ENCODE assay signal across 1 cellular context in genomic region chr16:77594798-77595625, GRCh38.
TF ChIP-seq lines count a peak whose summit lies in the region.

No MANE protein-coding gene starts in this region.

TF ChIP-seq in HEK293, 187 proteins besides CTCF, POLR2A, EP300 and RAD21 (continued from another document):
- no peak for TF ChIP-seq ZNF362 (tag by site-specific recombination; IDR thresholded peaks at IDR 0.05)
- TF ChIP-seq ZNF513 (tag by site-specific recombination; IDR thresholded peaks at IDR 0.05) = no peak
- TF ChIP-seq ZNF510 (tag by site-specific recombination; IDR thresholded peaks at IDR 0.05; ENCODE audit: insufficient replicate concordance) = no peak
- no peak for TF ChIP-seq ZNF366 (tag by site-specific recombination; conservative IDR thresholded peaks at IDR 0.05)
- TF ChIP-seq ZBTB44 (tag by site-specific recombination; IDR thresholded peaks at IDR 0.05) = peak; percentile 14; the same call in 1 of the 2 replicates
- TF ChIP-seq ZIC2 (tag by site-specific recombination; IDR thresholded peaks at IDR 0.05) = peak; percentile 69
- TF ChIP-seq ZNF391 (tag by site-specific recombination; IDR thresholded peaks at IDR 0.05; ENCODE audit: borderline replicate concordance, low read depth) = no peak
- TF ChIP-seq ZNF677 (tag by site-specific recombination; IDR thresholded peaks at IDR 0.05) = no peak
- no peak for TF ChIP-seq ZNF202 (tag by site-specific recombination; IDR thresholded peaks at IDR 0.05; ENCODE audit: borderline replicate concordance)
- TF ChIP-seq, protein P1, sequence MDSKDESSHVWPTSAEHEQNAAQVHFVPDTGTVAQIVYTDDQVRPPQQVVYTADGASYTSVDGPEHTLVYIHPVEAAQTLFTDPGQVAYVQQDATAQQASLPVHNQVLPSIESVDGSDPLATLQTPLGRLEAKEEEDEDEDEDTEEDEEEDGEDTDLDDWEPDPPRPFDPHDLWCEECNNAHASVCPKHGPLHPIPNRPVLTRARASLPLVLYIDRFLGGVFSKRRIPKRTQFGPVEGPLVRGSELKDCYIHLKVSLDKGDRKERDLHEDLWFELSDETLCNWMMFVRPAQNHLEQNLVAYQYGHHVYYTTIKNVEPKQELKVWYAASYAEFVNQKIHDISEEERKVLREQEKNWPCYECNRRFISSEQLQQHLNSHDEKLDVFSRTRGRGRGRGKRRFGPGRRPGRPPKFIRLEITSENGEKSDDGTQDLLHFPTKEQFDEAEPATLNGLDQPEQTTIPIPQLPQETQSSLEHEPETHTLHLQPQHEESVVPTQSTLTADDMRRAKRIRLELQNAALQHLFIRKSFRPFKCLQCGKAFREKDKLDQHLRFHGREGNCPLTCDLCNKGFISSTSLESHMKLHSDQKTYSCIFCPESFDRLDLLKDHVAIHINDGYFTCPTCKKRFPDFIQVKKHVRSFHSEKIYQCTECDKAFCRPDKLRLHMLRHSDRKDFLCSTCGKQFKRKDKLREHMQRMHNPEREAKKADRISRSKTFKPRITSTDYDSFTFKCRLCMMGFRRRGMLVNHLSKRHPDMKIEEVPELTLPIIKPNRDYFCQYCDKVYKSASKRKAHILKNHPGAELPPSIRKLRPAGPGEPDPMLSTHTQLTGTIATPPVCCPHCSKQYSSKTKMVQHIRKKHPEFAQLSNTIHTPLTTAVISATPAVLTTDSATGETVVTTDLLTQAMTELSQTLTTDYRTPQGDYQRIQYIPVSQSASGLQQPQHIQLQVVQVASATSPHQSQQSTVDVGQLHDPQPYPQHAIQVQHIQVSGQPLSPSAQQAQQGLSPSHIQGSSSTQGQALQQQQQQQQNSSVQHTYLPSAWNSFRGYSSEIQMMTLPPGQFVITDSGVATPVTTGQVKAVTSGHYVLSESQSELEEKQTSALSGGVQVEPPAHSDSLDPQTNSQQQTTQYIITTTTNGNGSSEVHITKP (tag by site-specific recombination; IDR thresholded peaks at IDR 0.05) = no peak
- TF ChIP-seq ZBTB1 (tag by site-specific recombination; IDR thresholded peaks at IDR 0.05) = peak; percentile 4; the same call in 1 of the 2 replicates
- TF ChIP-seq HOXD13 (CRISPR knock-in tag; IDR thresholded peaks at IDR 0.05; ENCODE audit: borderline replicate concordance) = no peak
- TF ChIP-seq KLF8 (tag by site-specific recombination; IDR thresholded peaks at IDR 0.05) = no peak
- TF ChIP-seq, protein P2, sequence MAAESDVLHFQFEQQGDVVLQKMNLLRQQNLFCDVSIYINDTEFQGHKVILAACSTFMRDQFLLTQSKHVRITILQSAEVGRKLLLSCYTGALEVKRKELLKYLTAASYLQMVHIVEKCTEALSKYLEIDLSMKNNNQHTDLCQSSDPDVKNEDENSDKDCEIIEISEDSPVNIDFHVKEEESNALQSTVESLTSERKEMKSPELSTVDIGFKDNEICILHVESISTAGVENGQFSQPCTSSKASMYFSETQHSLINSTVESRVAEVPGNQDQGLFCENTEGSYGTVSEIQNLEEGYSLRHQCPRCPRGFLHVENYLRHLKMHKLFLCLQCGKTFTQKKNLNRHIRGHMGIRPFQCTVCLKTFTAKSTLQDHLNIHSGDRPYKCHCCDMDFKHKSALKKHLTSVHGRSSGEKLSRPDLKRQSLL (tag by site-specific recombination; IDR thresholded peaks at IDR 0.05) = no peak
- TF ChIP-seq ZNF324 (tag by site-specific recombination; IDR thresholded peaks at IDR 0.05) = no peak
- no peak for TF ChIP-seq ZBTB26 (tag by site-specific recombination; optimal IDR thresholded peaks at IDR 0.05)
- peak; percentile 80 for TF ChIP-seq OSR2 (tag by site-specific recombination; IDR thresholded peaks at IDR 0.05)
- TF ChIP-seq REPIN1 (tag by site-specific recombination; IDR thresholded peaks at IDR 0.05; ENCODE audit: low read depth) = no peak
- peak; percentile 41; the same call in 1 of the 2 replicates for TF ChIP-seq KLF7 (tag by site-specific recombination; IDR thresholded peaks at IDR 0.05; ENCODE audit: borderline replicate concordance)
- TF ChIP-seq, protein P3, sequence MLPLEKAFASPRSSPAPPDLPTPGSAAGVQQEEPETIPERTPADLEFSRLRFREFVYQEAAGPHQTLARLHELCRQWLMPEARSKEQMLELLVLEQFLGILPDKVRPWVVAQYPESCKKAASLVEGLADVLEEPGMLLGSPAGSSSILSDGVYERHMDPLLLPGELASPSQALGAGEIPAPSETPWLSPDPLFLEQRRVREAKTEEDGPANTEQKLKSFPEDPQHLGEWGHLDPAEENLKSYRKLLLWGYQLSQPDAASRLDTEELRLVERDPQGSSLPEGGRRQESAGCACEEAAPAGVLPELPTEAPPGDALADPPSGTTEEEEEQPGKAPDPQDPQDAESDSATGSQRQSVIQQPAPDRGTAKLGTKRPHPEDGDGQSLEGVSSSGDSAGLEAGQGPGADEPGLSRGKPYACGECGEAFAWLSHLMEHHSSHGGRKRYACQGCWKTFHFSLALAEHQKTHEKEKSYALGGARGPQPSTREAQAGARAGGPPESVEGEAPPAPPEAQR (tag by site-specific recombination; IDR thresholded peaks at IDR 0.05) = no peak
- TF ChIP-seq ZNF311 (tag by site-specific recombination; IDR thresholded peaks at IDR 0.05; ENCODE audit: borderline replicate concordance) = no peak
- TF ChIP-seq ZNF776 (tag by site-specific recombination; IDR thresholded peaks at IDR 0.05; ENCODE audit: borderline replicate concordance) = peak; percentile 75; the same call in 1 of the 2 replicates
- no peak for TF ChIP-seq ZNF221 (tag by site-specific recombination; IDR thresholded peaks at IDR 0.05; ENCODE audit: borderline replicate concordance)
